19 cellular contexts compared by ENCODE assay signal in the genomic region with DNA sequence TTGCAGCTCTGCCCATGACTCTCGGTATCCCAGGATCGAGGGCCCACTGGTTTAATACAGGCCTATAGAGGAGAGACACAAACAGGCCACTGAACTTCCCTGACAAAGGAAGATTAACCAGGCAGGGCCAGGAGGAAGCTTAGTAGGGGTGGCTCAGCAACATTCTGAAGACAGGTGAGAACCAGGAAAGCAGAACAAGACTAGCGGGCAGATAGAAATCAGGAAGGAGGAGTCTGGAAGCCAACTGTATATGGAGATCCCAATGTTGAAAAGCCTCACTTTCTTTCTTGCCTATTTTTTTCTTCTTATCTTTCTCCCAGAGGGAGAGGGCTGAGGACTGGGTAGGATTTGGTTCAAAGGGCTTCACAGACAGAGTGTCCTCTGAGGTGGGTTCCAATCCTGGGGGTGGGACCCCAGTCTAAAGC. TPM values are rescaled to one million over a fixed set of nuclear protein-coding genes. Genes with fewer than 3 reads are reported as not detected.
DNase-seq lines count a peak whose midpoint lies in the region; ATAC-seq, FAIRE-seq and TF ChIP-seq lines count a peak whose summit lies in the region.
"Had no signal": no experiment of that assay in that cellular context is flagged by ENCODE, and none has a peak within 500 bp of the region (broad histone marks: within the 10 kb centered on the region; RNA-seq: fewer than 3 reads in every experiment).

No MANE protein-coding gene starts in this region.

- TF ChIP-seq POLR2A in breast epithelium (IDR thresholded peaks at IDR 0.05), result no peak

- peak overlapping the region; percentile 88 for H3K27ac Mint-ChIP-seq in activated naive CD4-positive, alpha-beta T cell treated with anti-CD3 and anti-CD28 coated beads, Interleukin-2, amount 50 U/mL, for 24 hours
- no peak overlapping the region for H3K27ac Mint-ChIP-seq in activated naive CD4-positive, alpha-beta T cell treated with anti-CD3 and anti-CD28 coated beads, Interleukin-2, amount 10 ng/mL, durations not matched to agents 7 days and 5 days
- peak overlapping the region in 2 of 3 experiments; percentile 20 to 70 for H3K27ac Mint-ChIP-seq in nephron

- H3K27me3 Mint-ChIP-seq in activated naive CD4-positive, alpha-beta T cell treated with anti-CD3 and anti-CD28 coated beads, Interleukin-2, amount 50 U/mL, for 24 hours, result no peaks in the 10 kb centered on the region
- H3K27me3 Mint-ChIP-seq in activated naive CD4-positive, alpha-beta T cell treated with anti-CD3 and anti-CD28 coated beads, Interleukin-2, amount 10 ng/mL, durations not matched to agents 7 days and 5 days, result no peaks in the 10 kb centered on the region
- H3K27me3 Mint-ChIP-seq in nephron (ENCODE audit: low read depth), result no peaks in the 10 kb centered on the region

- no peaks in the 10 kb centered on the region for H3K27me3 ChIP-seq in WERI-Rb-1 (ENCODE audit: insufficient read depth, low read depth, severe bottlenecking)
- no peaks in the 10 kb centered on the region for H3K27me3 ChIP-seq in breast epithelium
- H3K27me3 ChIP-seq: MG63 had no signal

- no peak for DNase-seq in activated naive CD4-positive, alpha-beta T cell treated with anti-CD3 and anti-CD28 coated beads, Interleukin-2, amount 10 ng/mL, durations not matched to agents 7 days and 5 days
- DNase-seq in WERI-Rb-1 (peak; percentile 30), breast epithelium (ENCODE audit: low spot score in 2 of 2) (no peak), frontal cortex (ENCODE audit: low spot score in 2 of 2) (no peak)
- DNase-seq: DND-41, GF-D8, GOT3, MG63, NCI-H1092 treated with DMSO at 0.1 percent for 48 hours, NCI-H1694, NCI-H82, SIG-M5 had no signal

- intact Hi-C loops in breast epithelium (cut with DNase I; ENCODE audit: low total_unique reads), result no loop called here

- FAIRE-seq in frontal cortex (lab: Jason Lieb, UNC), result no peak
- FAIRE-seq: A204.1, D721Med had no signal

- no peaks in the 10 kb centered on the region for H3K9me3 ChIP-seq in WERI-Rb-1 (ENCODE audit: severe bottlenecking)
- H3K9me3 ChIP-seq in breast epithelium, result no peaks in the 10 kb centered on the region
- H3K9me3 ChIP-seq: MG63 had no signal

- H3K4me1 ChIP-seq in breast epithelium, result peaks cover 0 to 8% of the 10 kb centered on the region in 2 donors

- peaks cover 3% of the 10 kb centered on the region for H3K36me3 Mint-ChIP-seq in activated naive CD4-positive, alpha-beta T cell treated with anti-CD3 and anti-CD28 coated beads, Interleukin-2, amount 50 U/mL, for 24 hours
- no peaks in the 10 kb centered on the region for H3K36me3 Mint-ChIP-seq in activated naive CD4-positive, alpha-beta T cell treated with anti-CD3 and anti-CD28 coated beads, Interleukin-2, amount 10 ng/mL, durations not matched to agents 7 days and 5 days
- no peaks in the 10 kb centered on the region for H3K36me3 Mint-ChIP-seq in nephron (ENCODE audit: low read depth)

- H3K9me3 Mint-ChIP-seq in activated naive CD4-positive, alpha-beta T cell treated with anti-CD3 and anti-CD28 coated beads, Interleukin-2, amount 50 U/mL, for 24 hours, result no peaks in the 10 kb centered on the region
- H3K9me3 Mint-ChIP-seq in activated naive CD4-positive, alpha-beta T cell treated with anti-CD3 and anti-CD28 coated beads, Interleukin-2, amount 10 ng/mL, durations not matched to agents 7 days and 5 days, result no peaks in the 10 kb centered on the region
- H3K9me3 Mint-ChIP-seq in nephron, result no peaks in the 10 kb centered on the region

- H3K4me3 Mint-ChIP-seq in activated naive CD4-positive, alpha-beta T cell treated with anti-CD3 and anti-CD28 coated beads, Interleukin-2, amount 50 U/mL, for 24 hours, result no peak overlapping the region
- H3K4me3 Mint-ChIP-seq in activated naive CD4-positive, alpha-beta T cell treated with anti-CD3 and anti-CD28 coated beads, Interleukin-2, amount 10 ng/mL, durations not matched to agents 7 days and 5 days, result no peak overlapping the region
- no peak overlapping the region for H3K4me3 Mint-ChIP-seq in nephron

- CTCF ChIA-PET in activated naive CD4-positive, alpha-beta T cell treated with anti-CD3 and anti-CD28 coated beads, Interleukin-2, amount 10 ng/mL, durations not matched to agents 7 days and 5 days (lab: Charles Lee), result interaction anchor here (1.3 kb wide), 1 partner anchor 69 kb away, joined by 5 read pairs; no protein-coding TSS in a partner anchor

- TF ChIP-seq CTCF in WERI-Rb-1 (IDR thresholded peaks at IDR 0.05; ENCODE audit: low read depth, low read length), result no peak
- TF ChIP-seq CTCF in nephron (IDR thresholded peaks at IDR 0.05; ENCODE audit: unreplicated experiment in 3 of 3), result no peak
- no peak for TF ChIP-seq CTCF in breast epithelium (IDR thresholded peaks at IDR 0.05)

- H3K4me1 Mint-ChIP-seq in activated naive CD4-positive, alpha-beta T cell treated with anti-CD3 and anti-CD28 coated beads, Interleukin-2, amount 50 U/mL, for 24 hours, result peaks cover 59% of the 10 kb centered on the region
- peaks cover 28% of the 10 kb centered on the region for H3K4me1 Mint-ChIP-seq in activated naive CD4-positive, alpha-beta T cell treated with anti-CD3 and anti-CD28 coated beads, Interleukin-2, amount 10 ng/mL, durations not matched to agents 7 days and 5 days
- peaks cover 37% of the 10 kb centered on the region for H3K4me1 Mint-ChIP-seq in nephron

- H3K36me3 ChIP-seq in WERI-Rb-1 (no peaks in the 10 kb centered on the region; the same call in 1 of the 2 replicates), breast epithelium (no peaks in the 10 kb centered on the region)
- H3K36me3 ChIP-seq: MG63 had no signal

- no peak for ATAC-seq in HG03457 (IDR thresholded peaks at IDR 0.05; ENCODE audit: unreplicated experiment)
- no peak for ATAC-seq in HG02973 (IDR thresholded peaks at IDR 0.05; ENCODE audit: unreplicated experiment)

- H3K4me3 ChIP-seq in WERI-Rb-1 (ENCODE audit: low read depth, low read length) (no peak overlapping the region), breast epithelium (no peak overlapping the region)
- H3K4me3 ChIP-seq: MG63 had no signal

- H3K27ac ChIP-seq in WERI-Rb-1, result peak overlapping the region; percentile 37
- peak overlapping the region in 1 of 2 donors; percentile 12 for H3K27ac ChIP-seq in breast epithelium
- H3K27ac ChIP-seq: KMS-11 had no signal

RNA-seq across cellular contexts. Expression of gene PI4KA, which starts 5.4 kb away (rescaled TPM):
- total RNA-seq in breast epithelium (100 to 1,000 TPM in 1 of 3 donors, 10 to 100 TPM in 2; 62.7 to 103 (median 73.5) TPM), frontal cortex (67.7 TPM)

RNA-seq across cellular contexts. Expression of gene SNAP29, which starts 5.6 kb away (rescaled TPM):
- 10 to 100 TPM; 17.7 to 28.2 (median 22.5) TPM for total RNA-seq in breast epithelium
- 6.5 TPM for total RNA-seq in frontal cortex
